In the genomic region with DNA sequence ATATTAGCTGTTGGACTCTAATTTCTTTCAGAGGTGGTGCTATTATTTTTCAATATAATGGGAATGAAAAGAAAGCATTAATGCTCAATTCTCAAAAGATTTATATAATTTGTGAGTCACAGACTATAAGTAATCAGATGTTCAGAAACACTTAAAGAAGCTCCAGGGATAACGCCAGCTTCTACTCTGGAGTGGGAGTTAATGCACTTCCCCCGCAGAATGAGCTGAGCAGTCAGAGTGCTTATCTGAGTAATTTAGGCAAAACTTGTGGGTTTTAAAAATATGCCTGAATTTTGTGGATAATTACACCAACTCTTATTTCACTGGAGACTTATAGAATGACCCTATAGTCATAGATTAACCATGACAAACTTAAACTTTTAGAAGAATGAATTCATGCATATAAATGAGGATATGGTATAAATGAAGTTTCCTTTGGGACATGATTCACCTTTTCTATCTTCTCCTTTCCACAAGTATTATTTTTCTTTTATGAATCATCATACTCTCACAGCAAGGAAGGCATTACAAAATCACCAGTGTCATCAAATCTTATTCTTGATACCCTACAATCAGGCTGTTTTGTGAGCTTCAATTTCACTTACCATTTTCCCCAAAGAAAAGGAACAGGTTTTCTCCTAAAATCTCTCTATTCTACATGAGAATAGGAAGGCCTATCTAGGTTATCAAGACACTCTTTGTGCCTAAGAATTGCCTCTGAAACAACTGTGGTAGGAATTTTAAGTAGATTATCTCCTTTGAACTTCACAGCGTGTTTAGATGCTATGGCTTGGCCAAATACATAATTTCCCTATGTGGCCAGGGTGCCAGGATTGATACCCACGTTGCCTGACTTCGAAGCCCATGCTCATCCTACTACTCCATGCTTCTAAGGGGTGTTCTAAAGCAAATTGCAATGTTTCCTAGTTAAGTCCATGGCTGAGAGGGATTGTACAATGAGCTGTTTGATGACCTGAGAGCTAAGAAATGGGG, we compare ENCODE assay signal across 19 cellular contexts.
DNase-seq lines count a peak whose midpoint lies in the region; ATAC-seq lines count a peak whose summit lies in the region.
"Had no signal": no experiment of that assay in that cellular context is flagged by ENCODE, and none has a peak within 500 bp of the region (broad histone marks: within the 10 kb centered on the region; RNA-seq: fewer than 3 reads in every experiment).

No MANE protein-coding gene starts in this region.

- no peaks in the 10 kb centered on the region for H3K9me3 ChIP-seq in iPS-18a (ENCODE audit: control insufficient read depth, low read depth, low read length)

- no peaks in the 10 kb centered on the region for H3K36me3 Mint-ChIP-seq in activated T-cell treated with anti-CD3 and anti-CD28 coated beads, Interleukin-2, amount 50 U/mL, for 24 hours (ENCODE audit: low read depth)
- no peaks in the 10 kb centered on the region for H3K36me3 Mint-ChIP-seq in activated T-cell treated with anti-CD3 and anti-CD28 coated beads, Interleukin-2, amount 50 U/mL, for 72 hours (ENCODE audit: insufficient read depth in 2 of 2)
- H3K36me3 Mint-ChIP-seq in activated naive CD8-positive, alpha-beta T cell treated with anti-CD3 and anti-CD28 coated beads for 36 hours, result no peaks in the 10 kb centered on the region

- no peaks in the 10 kb centered on the region for H3K36me3 ChIP-seq in iPS-18a (ENCODE audit: control insufficient read depth, low read depth, low read length)

- ATAC-seq in activated T-cell treated with anti-CD3 and anti-CD28 coated beads, Interleukin-2, amount 50 U/mL, for 72 hours (replicated peaks in 1 of 2), result no peak
- peak; percentile 43 for ATAC-seq in stimulated activated naive CD8-positive, alpha-beta T cell treated with anti-CD3 and anti-CD28 coated beads, Interleukin-15, amount 100 ng/mL, for 72 hours
- no peak for ATAC-seq in GM18519 (IDR thresholded peaks at IDR 0.05; ENCODE audit: low FRiP score, unreplicated experiment)
- ATAC-seq: right cardiac atrium had no signal

- H3K9ac ChIP-seq in iPS-18a (ENCODE audit: low read length), result no peak overlapping the region

- H3K27ac Mint-ChIP-seq in activated T-cell treated with anti-CD3 and anti-CD28 coated beads, Interleukin-2, amount 50 U/mL, for 24 hours, result peak overlapping the region; percentile 1
- no peak overlapping the region for H3K27ac Mint-ChIP-seq in activated T-cell treated with anti-CD3 and anti-CD28 coated beads, Interleukin-2, amount 50 U/mL, for 72 hours
- H3K27ac Mint-ChIP-seq in activated naive CD8-positive, alpha-beta T cell treated with anti-CD3 and anti-CD28 coated beads for 36 hours, result peak overlapping the region; percentile 31
- H3K27ac Mint-ChIP-seq in stimulated activated naive CD8-positive, alpha-beta T cell treated with anti-CD3 and anti-CD28 coated beads, Interleukin-15, amount 100 ng/mL, for 72 hours, result no peak overlapping the region
- H3K27ac Mint-ChIP-seq: activated T-helper 1 cell treated with anti-CD3 and anti-CD28 coated beads, Interleukin-12 subunit alpha, Interleukin-12 subunit beta, Interleukin-2, Interleukin-4 antibody, amounts not matched to agents 30 ng/mL and 10 ng/mL and 1 ng/mL, durations not matched to agents 14 hours and 24 hours and 36 hours had no signal

- H3K4me1 Mint-ChIP-seq in activated T-cell treated with anti-CD3 and anti-CD28 coated beads, Interleukin-2, amount 50 U/mL, for 24 hours (ENCODE audit: low read depth), result peaks cover 30% of the 10 kb centered on the region
- H3K4me1 Mint-ChIP-seq in activated T-cell treated with anti-CD3 and anti-CD28 coated beads, Interleukin-2, amount 50 U/mL, for 72 hours (ENCODE audit: low read depth), result no peaks in the 10 kb centered on the region
- peaks cover 21% of the 10 kb centered on the region for H3K4me1 Mint-ChIP-seq in activated naive CD8-positive, alpha-beta T cell treated with anti-CD3 and anti-CD28 coated beads for 36 hours
- H3K4me1 Mint-ChIP-seq in stimulated activated naive CD8-positive, alpha-beta T cell treated with anti-CD3 and anti-CD28 coated beads, Interleukin-15, amount 100 ng/mL, for 72 hours, result peaks cover 14% of the 10 kb centered on the region

- H3K4me3 Mint-ChIP-seq in activated T-cell treated with anti-CD3 and anti-CD28 coated beads, Interleukin-2, amount 50 U/mL, for 24 hours, result no peak overlapping the region
- no peak overlapping the region for H3K4me3 Mint-ChIP-seq in activated T-cell treated with anti-CD3 and anti-CD28 coated beads, Interleukin-2, amount 50 U/mL, for 72 hours
- H3K4me3 Mint-ChIP-seq in activated naive CD8-positive, alpha-beta T cell treated with anti-CD3 and anti-CD28 coated beads for 36 hours, result no peak overlapping the region
- no peak overlapping the region for H3K4me3 Mint-ChIP-seq in stimulated activated naive CD8-positive, alpha-beta T cell treated with anti-CD3 and anti-CD28 coated beads, Interleukin-15, amount 100 ng/mL, for 72 hours
- H3K4me3 Mint-ChIP-seq: activated T-helper 1 cell treated with anti-CD3 and anti-CD28 coated beads, Interleukin-12 subunit alpha, Interleukin-12 subunit beta, Interleukin-2, Interleukin-4 antibody, amounts not matched to agents 30 ng/mL and 10 ng/mL and 1 ng/mL, durations not matched to agents 14 hours and 24 hours and 36 hours had no signal

- peak overlapping the region; percentile 3 for H3K4me3 ChIP-seq in iPS-18a (ENCODE audit: low read length)

- H3K4me1 ChIP-seq in iPS-18a (ENCODE audit: control insufficient read depth, low read depth, low read length), result peaks cover 24% of the 10 kb centered on the region

- H3K27ac ChIP-seq in iPS-18a (ENCODE audit: low read length), result no peak overlapping the region

- no peak for DNase-seq in activated T-cell treated with anti-CD3 and anti-CD28 coated beads, Interleukin-2, amount 50 U/mL, for 24 hours
- DNase-seq in activated T-cell treated with anti-CD3 and anti-CD28 coated beads, Interleukin-2, amount 50 U/mL, for 72 hours, result no peak
- no peak for DNase-seq in activated naive CD8-positive, alpha-beta T cell treated with anti-CD3 and anti-CD28 coated beads for 36 hours
- no peak for DNase-seq in stimulated activated naive CD8-positive, alpha-beta T cell treated with anti-CD3 and anti-CD28 coated beads, Interleukin-15, amount 100 ng/mL, for 72 hours
- DNase-seq in mesenteric fat pad (ENCODE audit: low spot score) (no peak), SW480 (ENCODE audit: low spot score) (no peak)
- DNase-seq: ACHN; activated CD4-positive, alpha-beta T cell treated with anti-CD3 and anti-CD28 coated beads for 4 hours; Calu3; effector CD8-positive, alpha-beta T cell; KG1; left cardiac atrium; NCI-H748 treated with DMSO at 0.1 percent for 48 hours; right cardiac atrium; SHP77; stimulated activated naive CD4-positive, alpha-beta T cell treated with Interleukin-2 at 50 U/mL for 16 hours had no signal

- H3K27me3 ChIP-seq in iPS-18a (ENCODE audit: control insufficient read depth, insufficient read depth, low read length), result no peaks in the 10 kb centered on the region

- no peaks in the 10 kb centered on the region for H3K27me3 Mint-ChIP-seq in activated T-cell treated with anti-CD3 and anti-CD28 coated beads, Interleukin-2, amount 50 U/mL, for 24 hours
- no peaks in the 10 kb centered on the region for H3K27me3 Mint-ChIP-seq in activated T-cell treated with anti-CD3 and anti-CD28 coated beads, Interleukin-2, amount 50 U/mL, for 72 hours (ENCODE audit: low read depth)
- H3K27me3 Mint-ChIP-seq in activated naive CD8-positive, alpha-beta T cell treated with anti-CD3 and anti-CD28 coated beads for 36 hours, result no peaks in the 10 kb centered on the region
- H3K27me3 Mint-ChIP-seq in stimulated activated naive CD8-positive, alpha-beta T cell treated with anti-CD3 and anti-CD28 coated beads, Interleukin-15, amount 100 ng/mL, for 72 hours, result no peaks in the 10 kb centered on the region

- H3K9me3 Mint-ChIP-seq in activated T-cell treated with anti-CD3 and anti-CD28 coated beads, Interleukin-2, amount 50 U/mL, for 24 hours, result peaks cover 7% of the 10 kb centered on the region
- H3K9me3 Mint-ChIP-seq in activated T-cell treated with anti-CD3 and anti-CD28 coated beads, Interleukin-2, amount 50 U/mL, for 72 hours, result peaks cover 0 to 4% of the 10 kb centered on the region in 2 donors
- H3K9me3 Mint-ChIP-seq in activated naive CD8-positive, alpha-beta T cell treated with anti-CD3 and anti-CD28 coated beads for 36 hours, result peaks cover 1% of the 10 kb centered on the region
- no peaks in the 10 kb centered on the region for H3K9me3 Mint-ChIP-seq in stimulated activated naive CD8-positive, alpha-beta T cell treated with anti-CD3 and anti-CD28 coated beads, Interleukin-15, amount 100 ng/mL, for 72 hours

Comparison
In these comparisons a context has a peak if more than half of its experiments do, and no peak if none do; other contexts are left out.
1. H3K27ac Mint-ChIP-seq: peak in activated T-cell treated with anti-CD3 and anti-CD28 coated beads, Interleukin-2, amount 50 U/mL, for 24 hours (single experiment) and activated naive CD8-positive, alpha-beta T cell treated with anti-CD3 and anti-CD28 coated beads for 36 hours (single experiment); none in activated T-cell treated with anti-CD3 and anti-CD28 coated beads, Interleukin-2, amount 50 U/mL, for 72 hours (single experiment) and stimulated activated naive CD8-positive, alpha-beta T cell treated with anti-CD3 and anti-CD28 coated beads, Interleukin-15, amount 100 ng/mL, for 72 hours (0 of 2).